ENCODE assay signal across 11 cellular contexts in the genomic region with DNA sequence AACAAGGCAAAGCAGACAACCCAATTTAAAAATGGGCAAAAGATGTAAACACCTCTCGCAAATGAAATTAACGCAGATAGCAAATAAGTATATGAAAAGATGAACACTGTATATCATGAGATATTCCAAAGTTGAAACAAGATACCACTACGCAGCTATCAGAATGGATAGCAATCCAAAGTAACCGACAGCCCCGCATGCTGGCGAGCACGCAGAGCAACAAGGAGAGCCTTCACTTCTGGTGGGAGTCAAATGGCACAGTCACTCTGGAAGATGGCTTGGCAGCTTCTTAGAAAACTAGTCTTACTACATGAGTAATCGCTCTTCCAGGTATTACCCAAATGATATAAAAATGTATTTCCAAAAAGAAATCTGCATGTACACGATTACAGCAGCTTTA. TPM values are rescaled to one million over a fixed set of nuclear protein-coding genes. Genes with fewer than 3 reads are reported as not detected.
A peak's percentile ranks its signal among the peaks of the same experiment; 100 is the strongest.
DNase-seq lines count a peak whose midpoint lies in the region; ATAC-seq, FAIRE-seq and TF ChIP-seq lines count a peak whose summit lies in the region.
"Had no signal": no experiment of that assay in that cellular context is flagged by ENCODE, and none has a peak within 500 bp of the region (broad histone marks: within the 10 kb centered on the region; RNA-seq: fewer than 3 reads in every experiment).

No MANE protein-coding gene starts in this region.

- peaks cover 8% of the 10 kb centered on the region; the same call in 1 of the 2 replicates for H3K4me1 ChIP-seq in HUES64 (ENCODE audit: insufficient read depth, low read length)
- H3K4me1 ChIP-seq in K562 (replicated peaks in 1 of 2; ENCODE audit: control insufficient read depth in 2 of 2, insufficient read depth in 2 of 2, low read length in 2 of 2) = peaks cover 2 to 8% of the 10 kb centered on the region in 2 experiments; a peak in 3 of 5 replicates
- H3K4me1 ChIP-seq in naive thymus-derived CD4-positive, alpha-beta T cell (ENCODE audit: control insufficient read depth in 2 of 2, insufficient read depth in 2 of 2, low read length in 2 of 2) = peaks cover 8 to 15% of the 10 kb centered on the region in 2 donors
- peaks cover 0 to 15% (median 11%) of the 10 kb centered on the region in 4 donors for H3K4me1 ChIP-seq in tibial artery

- peak overlapping the region; percentile 98 for H3K27ac Mint-ChIP-seq in CD4-positive, alpha-beta T cell
- H3K27ac Mint-ChIP-seq in naive thymus-derived CD4-positive, alpha-beta T cell = peak overlapping the region in 8 of 9 donors; percentile 43 to 96 (median 90)

- no peak overlapping the region for H3K27ac ChIP-seq in CD4-positive, alpha-beta T cell (ENCODE audit: low read depth, low read length)
- no peak overlapping the region for H3K27ac ChIP-seq in HUES64 (ENCODE audit: low read depth, low read length)
- H3K27ac ChIP-seq in K562 (ENCODE audit: extremely low read depth, low read depth, low read length) = peak overlapping the region; percentile 79; the same call in 2 of the 3 replicates
- H3K27ac ChIP-seq in naive thymus-derived CD4-positive, alpha-beta T cell (ENCODE audit: low read depth, low read length) = no peak overlapping the region
- no peak overlapping the region for H3K27ac ChIP-seq in tibial artery

- peaks cover 8% of the 10 kb centered on the region; the same call in 1 of the 2 replicates for H4K20me1 ChIP-seq in K562 (replicated peaks; ENCODE audit: control insufficient read depth, insufficient read depth, low read length)

- no peak for TF ChIP-seq CTCF in CD4-positive, alpha-beta T cell (IDR thresholded peaks at IDR 0.05)
- peak; percentile 21 to 36 (median 30); a peak in 2 of 6 replicates for TF ChIP-seq CTCF in K562 (IDR thresholded peaks at IDR 0.05 in 2 of 3, conservative IDR thresholded peaks at IDR 0.05 in 1 of 3; ENCODE audit: insufficient read depth in 2 of 3, low read depth in 1 of 3, low read length in 3 of 3)
- TF ChIP-seq CTCF in tibial artery (IDR thresholded peaks at IDR 0.05) = no peak

- intact Hi-C loops in CD4-positive, alpha-beta T cell (cut with DNase I, micrococcal nuclease) = loop anchor here in 1 of 2 experiments (2.0 to 10.0 kb wide), 2 partner anchors 111 to 411 kb away; a partner anchor contains a TSS
- intact Hi-C loops in K562 (cut with micrococcal nuclease) (no loop called here), tibial artery (cut with DNase I; ENCODE audit: low total_unique reads) (no loop called here)
- intact Hi-C loops in naive thymus-derived CD4-positive, alpha-beta T cell (cut with micrococcal nuclease) = loop anchor here (10.0 kb wide), 3 partner anchors 79 to 1739 kb away; a partner anchor contains a TSS

- TF ChIP-seq RAD21 in K562 (CRISPR knock-in tag; conservative IDR thresholded peaks at IDR 0.05 in 1 of 2, IDR thresholded peaks at IDR 0.05 in 1 of 2) = no peak

- no peaks in the 10 kb centered on the region for H3K9me3 ChIP-seq in CD4-positive, alpha-beta T cell (ENCODE audit: control insufficient read depth, low read length)
- H3K9me3 ChIP-seq in HUES64 (ENCODE audit: insufficient read depth, low read depth, low read length) (no peaks in the 10 kb centered on the region), K562 (replicated peaks; ENCODE audit: control insufficient read depth, insufficient read depth, low read depth, low read length) (no peaks in the 10 kb centered on the region), tibial artery (no peaks in the 10 kb centered on the region)
- no peaks in the 10 kb centered on the region for H3K9me3 ChIP-seq in naive thymus-derived CD4-positive, alpha-beta T cell (ENCODE audit: control insufficient read depth in 2 of 3, low read length in 3 of 3)

- no peak for TF ChIP-seq EP300 in K562 (IDR thresholded peaks at IDR 0.05; ENCODE audit: low read length)

- no peak overlapping the region for H2AFZ ChIP-seq in K562 (ENCODE audit: low read depth, low read length)

- ATAC-seq in CD4-positive, alpha-beta T cell (ENCODE audit: poor library complexity) = no peak
- ATAC-seq in K562 = peak; percentile 69
- ATAC-seq in naive thymus-derived CD4-positive, alpha-beta T cell = no peak
- no peak for ATAC-seq in HG03460 (IDR thresholded peaks at IDR 0.05; ENCODE audit: unreplicated experiment)

- peaks cover 44% of the 10 kb centered on the region for H3K4me1 Mint-ChIP-seq in CD4-positive, alpha-beta T cell (ENCODE audit: low read depth)
- peaks cover 15 to 37% (median 33%) of the 10 kb centered on the region in 7 donors for H3K4me1 Mint-ChIP-seq in naive thymus-derived CD4-positive, alpha-beta T cell

- H3K9me1 ChIP-seq in K562 (ENCODE audit: control insufficient read depth, insufficient read depth, low read length) = no peaks in the 10 kb centered on the region

- no peaks in the 10 kb centered on the region for H3K9me3 Mint-ChIP-seq in CD4-positive, alpha-beta T cell
- H3K9me3 Mint-ChIP-seq in naive thymus-derived CD4-positive, alpha-beta T cell = peaks cover 0 to 2% (median 0%) of the 10 kb centered on the region in 11 donors

- CTCF ChIA-PET in CD4-positive, alpha-beta T cell (lab: Charles Lee) = no interaction called here
- CTCF ChIA-PET in K562 (lab: Yijun Ruan, JAX; ENCODE audit: low intra/inter-chr PET ratio) = no interaction called here
- CTCF ChIA-PET in naive thymus-derived CD4-positive, alpha-beta T cell (lab: Charles Lee) = interaction anchor here (0.9 kb wide), 1 partner anchor 118 kb away, joined by 3 read pairs; no protein-coding TSS in a partner anchor

- no peak for TF ChIP-seq POLR2A in K562 (conservative IDR thresholded peaks at IDR 0.05)

- no peaks in the 10 kb centered on the region for H3K27me3 Mint-ChIP-seq in CD4-positive, alpha-beta T cell
- peaks cover 0 to 9% (median 0%) of the 10 kb centered on the region in 5 donors for H3K27me3 Mint-ChIP-seq in naive thymus-derived CD4-positive, alpha-beta T cell

- H3K36me3 ChIP-seq in HUES64 (ENCODE audit: insufficient read depth, low read length) = peaks cover 25% of the 10 kb centered on the region
- peaks cover 37% of the 10 kb centered on the region for H3K36me3 ChIP-seq in K562 (ENCODE audit: control insufficient read depth, insufficient read depth, low read length)
- H3K36me3 ChIP-seq in naive thymus-derived CD4-positive, alpha-beta T cell (ENCODE audit: control insufficient read depth in 2 of 3, insufficient read depth in 3 of 3, low read length in 3 of 3) = peaks cover 0 to 32% (median 8%) of the 10 kb centered on the region in 3 experiments
- H3K36me3 ChIP-seq in tibial artery = peaks cover 20 to 26% (median 21%) of the 10 kb centered on the region in 3 donors

- no peak for DNase-seq in CD4-positive, alpha-beta T cell
- DNase-seq in K562 (ENCODE audit: extremely low read depth in 1 of 4, low spot score in 3 of 4) (peak in 2 of 4 experiments; percentile 54 to 67), SHP77 (lab: John Stamatoyannopoulos, UW) (no peak), tibial artery (no peak), DMS153 (lab: John Stamatoyannopoulos, UW) (no peak)
- no peak for DNase-seq in naive thymus-derived CD4-positive, alpha-beta T cell
- DNase-seq: GOT3, NCI-H146 had no signal

- in situ Hi-C loops in K562 (cut with MboI) = no loop called here

- no peaks in the 10 kb centered on the region for H3K27me3 ChIP-seq in CD4-positive, alpha-beta T cell (ENCODE audit: control insufficient read depth, insufficient read depth, low read length)
- H3K27me3 ChIP-seq in HUES64 (ENCODE audit: insufficient read depth, low read length) (peaks cover 6% of the 10 kb centered on the region; the same call in 1 of the 2 replicates), K562 (ENCODE audit: control insufficient read depth in 2 of 2, insufficient read depth in 2 of 2, low read length in 2 of 2) (no peaks in the 10 kb centered on the region), tibial artery (no peaks in the 10 kb centered on the region)
- H3K27me3 ChIP-seq in naive thymus-derived CD4-positive, alpha-beta T cell (ENCODE audit: control insufficient read depth in 2 of 2, insufficient read depth in 2 of 2, low read length in 2 of 2) = no peaks in the 10 kb centered on the region

- POLR2A ChIA-PET in CD4-positive, alpha-beta T cell (lab: Charles Lee) = no interaction called here
- POLR2A ChIA-PET in K562 (lab: Yijun Ruan, JAX) = no interaction called here
- POLR2A ChIA-PET in naive thymus-derived CD4-positive, alpha-beta T cell (lab: Charles Lee) = no interaction called here

- H3K9ac ChIP-seq in HUES64 (ENCODE audit: low read depth, low read length) (no peak overlapping the region), K562 (ENCODE audit: insufficient read depth in 1 of 2, low read depth in 2 of 2, low read length in 2 of 2) (peak overlapping the region in 1 of 2 experiments; percentile 87; a peak in 2 of 4 replicates)

- H3K4me3 Mint-ChIP-seq in CD4-positive, alpha-beta T cell = peak overlapping the region; percentile 99
- H3K4me3 Mint-ChIP-seq in naive thymus-derived CD4-positive, alpha-beta T cell = peak overlapping the region; percentile 84 to 96 (median 94)

- H3K4me3 ChIP-seq in HUES64 (ENCODE audit: low read length) (peak overlapping the region; percentile 99), K562 (peak overlapping the region; percentile 91), tibial artery (peak overlapping the region in 1 of 2 donors; percentile 81)
- H3K4me3 ChIP-seq in naive thymus-derived CD4-positive, alpha-beta T cell (ENCODE audit: low read length) = peak overlapping the region; percentile 99

- WGBS in HUES64 = 87% methylated on average over 7 of the region's 9 CpGs
- WGBS in K562 (ENCODE audit: insufficient coverage, low coverage, missing lambda C conversion rate) = 1% methylated on average over 9 of the region's 9 CpGs

- H3K79me2 ChIP-seq in K562 (ENCODE audit: control insufficient read depth, insufficient read depth, low read length) = peaks cover 54% of the 10 kb centered on the region

- H3K36me3 Mint-ChIP-seq in CD4-positive, alpha-beta T cell (ENCODE audit: low read depth) = peaks cover 46% of the 10 kb centered on the region
- H3K36me3 Mint-ChIP-seq in naive thymus-derived CD4-positive, alpha-beta T cell = peaks cover 1 to 15% (median 10%) of the 10 kb centered on the region in 5 donors

- FAIRE-seq in K562 (lab: Jason Lieb, UNC) = peak; percentile 74
- FAIRE-seq: endometrium had no signal

- H3K4me2 ChIP-seq in K562 (ENCODE audit: insufficient read depth, low read length) = peak overlapping the region; percentile 94

- TSS peak; percentile 50 for BruUV-seq in K562 (replicated peaks; lab: Mats Ljungman, UMichigan)

RNA-seq across cellular contexts. Expression of a gene that starts 1.4 kb away (rescaled TPM):
- 10 to 100 TPM; 92.1 to 97.7 TPM for total RNA-seq in CD4-positive, alpha-beta T cell
- 72.8 TPM for polyA plus RNA-seq in HUES64 (2013, experiment 1 of 2)
- polyA plus RNA-seq in HUES64 (2013, experiment 2 of 2) = 75.2 TPM
- 126 and 190 TPM in 2 replicates for total RNA-seq in K562 (2011; cell fraction: chromatin; rRNA removed; ENCODE audit: low replicate concordance)
- 80.0 and 88.7 TPM in 2 replicates for total RNA-seq in K562 (2011; cell fraction: nucleolus; rRNA removed)
- total RNA-seq in K562 (2011; cell fraction: nucleoplasm; rRNA removed) = 131 and 189 TPM in 2 replicates
- 112 and 146 TPM in 2 replicates for total RNA-seq in K562 (2014; rRNA removed)
- total RNA-seq in K562 (2014; rRNA removed; fragmentation: Illumina TruSeq; extraction: Trizol) = 95.8 and 98.4 TPM in 2 replicates
- total RNA-seq in K562 (2015; rRNA removed; fragmentation: Illumina TruSeq; extraction: Trizol) = 75.4 and 86.4 TPM in 2 replicates
- total RNA-seq in K562 (2021) = 114 and 115 TPM in 2 replicates
- polyA plus RNA-seq in K562 (2011; rRNA removed) = 109 and 111 TPM in 2 replicates
- 103 and 123 TPM in 2 replicates for polyA plus RNA-seq in K562 (2011; cell fraction: cytosol; rRNA removed)
- polyA plus RNA-seq in K562 (2011; cell fraction: nucleus; rRNA removed) = 136 and 155 TPM in 2 replicates
- 66.8 and 88.7 TPM in 2 replicates for polyA plus RNA-seq in K562 (2012)
- polyA plus RNA-seq in K562 (2014; fragmentation: Illumina TruSeq; extraction: Trizol) = 99.8 and 101 TPM in 2 replicates
- polyA plus RNA-seq in K562 (2014; fragmentation: Nextera tagmentation; extraction: Ambion mirVana) = 10 to 100 TPM; 34.9 to 82.0 TPM
- 127 and 136 TPM in 2 replicates for polyA plus RNA-seq in K562 (2014; rRNA removed)
- 97.0 and 110 TPM in 2 replicates for polyA minus RNA-seq in K562 (2011; rRNA and poly(A)+ RNA removed)
- 34.7 and 43.2 TPM in 2 replicates for polyA minus RNA-seq in K562 (2011; cell fraction: cytosol; rRNA and poly(A)+ RNA removed)
- 56.4 and 77.4 TPM in 2 replicates for polyA minus RNA-seq in K562 (2011; cell fraction: nucleus; rRNA and poly(A)+ RNA removed)
- 100 to 1,000 TPM in 1 of 5 experiments, 10 to 100 TPM in 4; 92.1 to 106 (median 92.5) TPM for total RNA-seq in naive thymus-derived CD4-positive, alpha-beta T cell
- 100 to 1,000 TPM; 134 to 136 TPM for polyA plus RNA-seq in naive thymus-derived CD4-positive, alpha-beta T cell

RNA-seq across cellular contexts. Expression of a gene that starts 6.4 kb away (rescaled TPM):
- not detected for total RNA-seq in CD4-positive, alpha-beta T cell
- polyA plus RNA-seq in HUES64 (2013, experiment 1 of 2) = not detected
- not detected for polyA plus RNA-seq in HUES64 (2013, experiment 2 of 2)
- total RNA-seq in K562 (2011; cell fraction: chromatin; rRNA removed; ENCODE audit: low replicate concordance) = not detected in 2 replicates
- total RNA-seq in K562 (2011; cell fraction: nucleolus; rRNA removed) = not detected in 2 replicates
- total RNA-seq in K562 (2011; cell fraction: nucleoplasm; rRNA removed) = not detected in 2 replicates
- total RNA-seq in K562 (2014; rRNA removed) = not detected in 2 replicates
- total RNA-seq in K562 (2014; rRNA removed; fragmentation: Illumina TruSeq; extraction: Trizol) = not detected in 2 replicates
- not detected in 2 replicates for total RNA-seq in K562 (2015; rRNA removed; fragmentation: Illumina TruSeq; extraction: Trizol)
- not detected in 2 replicates for total RNA-seq in K562 (2021)
- not detected in 2 replicates for polyA plus RNA-seq in K562 (2011; rRNA removed)
- polyA plus RNA-seq in K562 (2011; cell fraction: cytosol; rRNA removed) = not detected in 2 replicates
- polyA plus RNA-seq in K562 (2011; cell fraction: nucleus; rRNA removed) = not detected in 2 replicates
- polyA plus RNA-seq in K562 (2012) = not detected in 2 replicates
- not detected in 2 replicates for polyA plus RNA-seq in K562 (2014; fragmentation: Illumina TruSeq; extraction: Trizol)
- not detected for polyA plus RNA-seq in K562 (2014; fragmentation: Nextera tagmentation; extraction: Ambion mirVana)
- not detected in 2 replicates for polyA plus RNA-seq in K562 (2014; rRNA removed)
- not detected in 2 replicates for polyA minus RNA-seq in K562 (2011; rRNA and poly(A)+ RNA removed)
- not detected in 2 replicates for polyA minus RNA-seq in K562 (2011; cell fraction: cytosol; rRNA and poly(A)+ RNA removed)
- not detected in 2 replicates for polyA minus RNA-seq in K562 (2011; cell fraction: nucleus; rRNA and poly(A)+ RNA removed)
- total RNA-seq in naive thymus-derived CD4-positive, alpha-beta T cell = not detected
- not detected for polyA plus RNA-seq in naive thymus-derived CD4-positive, alpha-beta T cell

RNA-seq across cellular contexts. Expression of a gene that starts 29.5 kb away (rescaled TPM):
- total RNA-seq in CD4-positive, alpha-beta T cell = not detected
- polyA plus RNA-seq in HUES64 (2013, experiment 1 of 2) = not detected
- polyA plus RNA-seq in HUES64 (2013, experiment 2 of 2) = not detected
- not detected in 2 replicates for total RNA-seq in K562 (2011; cell fraction: chromatin; rRNA removed; ENCODE audit: low replicate concordance)
- not detected in 2 replicates for total RNA-seq in K562 (2011; cell fraction: nucleolus; rRNA removed)
- total RNA-seq in K562 (2011; cell fraction: nucleoplasm; rRNA removed) = not detected in 2 replicates
- total RNA-seq in K562 (2014; rRNA removed) (not detected in 2 replicates), K562 (2014; rRNA removed; fragmentation: Illumina TruSeq; extraction: Trizol) (not detected in 2 replicates), K562 (2015; rRNA removed; fragmentation: Illumina TruSeq; extraction: Trizol) (not detected in 2 replicates), K562 (2021) (not detected in 2 replicates)
- polyA plus RNA-seq in K562 (2011; rRNA removed) (not detected in 2 replicates), K562 (2014; fragmentation: Illumina TruSeq; extraction: Trizol) (not detected in 2 replicates), K562 (2014; fragmentation: Nextera tagmentation; extraction: Ambion mirVana) (not detected), K562 (2014; rRNA removed) (not detected in 2 replicates)
- not detected in 2 replicates for polyA plus RNA-seq in K562 (2011; cell fraction: cytosol; rRNA removed)
- polyA plus RNA-seq in K562 (2011; cell fraction: nucleus; rRNA removed) = not detected in 2 replicates
- not detected in 2 replicates for polyA plus RNA-seq in K562 (2012)
- polyA minus RNA-seq in K562 (2011; rRNA and poly(A)+ RNA removed) = not detected in 2 replicates
- not detected in 2 replicates for polyA minus RNA-seq in K562 (2011; cell fraction: cytosol; rRNA and poly(A)+ RNA removed)
- not detected in 2 replicates for polyA minus RNA-seq in K562 (2011; cell fraction: nucleus; rRNA and poly(A)+ RNA removed)
- not detected for total RNA-seq in naive thymus-derived CD4-positive, alpha-beta T cell
- not detected for polyA plus RNA-seq in naive thymus-derived CD4-positive, alpha-beta T cell

Comparison
In these comparisons a context has a peak if more than half of its experiments do, and no peak if none do; other contexts are left out.
1. CTCF ChIP-seq: peak in K562 (3 of 3); none in CD4-positive, alpha-beta T cell (single experiment) and tibial artery (0 of 2).
2. intact Hi-C loops: an anchor here in naive thymus-derived CD4-positive, alpha-beta T cell (10.0 kb wide); none called in K562 and tibial artery.